Comparison of ENCODE assay signal across 2 cellular contexts in the genomic region with DNA sequence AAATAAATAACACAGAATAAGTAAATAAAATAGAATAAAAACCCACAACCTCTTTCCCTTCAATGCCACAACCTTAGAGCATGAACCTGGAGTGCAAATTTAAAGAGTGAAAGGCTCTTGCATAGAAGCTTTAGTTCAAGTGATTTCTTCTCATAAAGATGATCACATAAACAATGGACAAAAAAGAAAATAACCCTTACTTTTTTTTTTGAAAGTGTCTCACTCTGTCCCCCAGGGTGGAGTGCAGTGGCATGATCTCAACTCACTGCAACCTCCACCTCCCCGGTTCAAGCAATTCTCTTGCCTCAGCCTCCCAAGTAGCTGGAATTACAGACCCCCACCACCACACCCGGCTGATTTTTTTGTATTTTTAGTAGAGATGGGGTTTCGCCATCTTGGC. TPM values are rescaled to one million over a fixed set of nuclear protein-coding genes. Genes with fewer than 3 reads are reported as not detected.
"Had no signal": no experiment of that assay in that cellular context is flagged by ENCODE, and none has a peak within 500 bp of the region (broad histone marks: within the 10 kb centered on the region; RNA-seq: fewer than 3 reads in every experiment).

No MANE protein-coding gene starts in this region.

RNA-seq across cellular contexts. Expression of a gene that starts 53.5 kb away (rescaled TPM):
- total RNA-seq: H4, K562 had no signal
